25 cellular contexts compared by ENCODE assay signal in the genomic region with DNA sequence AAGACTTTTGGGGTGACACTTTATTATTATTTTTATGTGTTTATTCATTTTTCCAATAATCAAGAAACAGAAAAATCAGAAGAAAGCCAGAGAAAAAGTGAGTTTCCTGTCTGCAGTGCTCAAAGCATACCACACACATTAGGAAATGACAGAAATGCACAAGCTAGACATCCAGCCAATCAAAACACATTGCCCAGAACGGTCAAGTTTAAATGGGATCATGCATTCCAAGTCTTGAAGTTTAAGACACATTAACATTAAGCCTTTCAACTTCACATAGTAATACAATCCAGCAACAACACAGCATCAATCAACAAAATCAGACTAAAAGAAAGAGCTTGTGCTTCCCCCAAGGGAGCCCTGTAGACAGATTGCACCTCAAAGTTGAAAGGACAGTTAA. TPM values are rescaled to one million over a fixed set of nuclear protein-coding genes. Genes with fewer than 3 reads are reported as not detected.
DNase-seq lines count a peak whose midpoint lies in the region; ATAC-seq and TF ChIP-seq lines count a peak whose summit lies in the region.
"Had no signal": no experiment of that assay in that cellular context is flagged by ENCODE, and none has a peak within 500 bp of the region (broad histone marks: within the 10 kb centered on the region; RNA-seq: fewer than 3 reads in every experiment).

No MANE protein-coding gene starts in this region.

- H3K4me1 ChIP-seq in thoracic aorta (ENCODE audit: control insufficient read depth in 1 of 2, low read depth in 2 of 2) = peaks cover 51 to 90% of the 10 kb centered on the region in 2 donors

- no peaks in the 10 kb centered on the region for H3K36me3 ChIP-seq in thoracic aorta
- H3K36me3 ChIP-seq: BLaER1 treated with 17β-estradiol and CSF1 and Interleukin-3, amounts not matched to agents 10 nM and 100 nM; suprapubic skin had no signal

- ATAC-seq in thoracic aorta (ENCODE audit: insufficient number of reproducible peaks, low FRiP score, low read depth) (peak; percentile 31), HG03460 (IDR thresholded peaks at IDR 0.05; ENCODE audit: unreplicated experiment) (no peak), GM18861 (IDR thresholded peaks at IDR 0.05; ENCODE audit: unreplicated experiment) (no peak), left lobe of liver (no peak)
- ATAC-seq: activated CD4-positive, CD25-positive, alpha-beta regulatory T cell treated with anti-CD3 and anti-CD28 coated beads, Interleukin-2, amount 50 U/mL, for 24 hours; Panc1 had no signal

- DNase-seq in HCEC 1CT (peak; percentile 36), cardiac fibroblast (ENCODE audit: low read depth in 2 of 2) (peak; percentile 70 to 79), hepatic stellate cell (ENCODE audit: low spot score) (peak; percentile 69), thoracic aorta (ENCODE audit: low spot score) (no peak), NOMO-1 treated with dmso at 0.1 percent for 144 hours (lab: John Stamatoyannopoulos, UW; ENCODE audit: unreplicated experiment) (no peak), left lobe of liver (ENCODE audit: low spot score) (no peak)
- DNase-seq: activated effector memory CD4-positive, alpha-beta T cell treated with anti-CD3 and anti-CD28 coated beads, Interleukin-2, amount 50 U/mL, for 16 hours; amygdala; DMS 273 treated with DMSO at 0.1 percent for 48 hours; KBM-7; NCI-H2029 treated with DMSO at 0.1 percent for 48 hours; NCI-H526 treated with DMSO at 0.1 percent for 48 hours; nucleus accumbens; stimulated activated CD4-positive, alpha-beta T cell treated with anti-CD3 and anti-CD28 coated beads, Interleukin-4, amount 100 ng/mL, for 4 hours; stimulated activated CD8-positive, alpha-beta memory T cell treated with anti-CD3 and anti-CD28 coated beads, Interleukin-4, amount 100 ng/mL, for 48 hours had no signal

- H3K27me3 ChIP-seq in thoracic aorta (replicated peaks; ENCODE audit: insufficient read depth) = no peaks in the 10 kb centered on the region
- H3K27me3 ChIP-seq: BLaER1 treated with 17β-estradiol and CSF1 and Interleukin-3, amounts not matched to agents 10 nM and 100 nM; suprapubic skin had no signal

- no peaks in the 10 kb centered on the region for H3K9me3 ChIP-seq in thoracic aorta
- H3K9me3 ChIP-seq: BLaER1 treated with 17β-estradiol and CSF1 and Interleukin-3, amounts not matched to agents 10 nM and 100 nM; suprapubic skin had no signal

- H3K4me3 ChIP-seq in cardiac fibroblast (replicated peaks in 1 of 2; ENCODE audit: low read depth in 2 of 2, low read length in 2 of 2) = no peak overlapping the region
- H3K4me3 ChIP-seq in thoracic aorta = no peak overlapping the region
- H3K4me3 ChIP-seq: BLaER1 treated with 17β-estradiol and CSF1 and Interleukin-3, amounts not matched to agents 10 nM and 100 nM; suprapubic skin had no signal

- TF ChIP-seq CTCF in cardiac fibroblast (IDR thresholded peaks at IDR 0.05; ENCODE audit: low read depth, low read length) (no peak), thoracic aorta (IDR thresholded peaks at IDR 0.05) (no peak)

- H3K27ac ChIP-seq in thoracic aorta = peak overlapping the region; percentile 59 to 97
- H3K27ac ChIP-seq: BLaER1 treated with 17β-estradiol and CSF1 and Interleukin-3, amounts not matched to agents 10 nM and 100 nM; HL-60; suprapubic skin had no signal

RNA-seq across cellular contexts. Expression of gene MEDAG, which starts 28.7 kb away (rescaled TPM):
- 100 to 1,000 TPM; 163 to 634 TPM for total RNA-seq in thoracic aorta
- total RNA-seq in left lobe of liver = 0.18 TPM
- total RNA-seq: SK-MEL-5 had no signal

RNA-seq across cellular contexts. Expression of gene TEX26, which starts 55.1 kb away (rescaled TPM):
- total RNA-seq in thoracic aorta (not detected), left lobe of liver (not detected)
- total RNA-seq: dermis microvascular lymphatic vessel endothelial cell, SK-MEL-5, skeletal muscle tissue, suprapubic skin had no signal

Comparison
In these comparisons a context has a peak if more than half of its experiments do, and no peak if none do; other contexts are left out.
1. DNase-seq: peak in HCEC 1CT (single experiment), cardiac fibroblast (2 of 2) and hepatic stellate cell (single experiment); none in thoracic aorta (single experiment), NOMO-1 treated with dmso at 0.1 percent for 144 hours (single experiment) and left lobe of liver (single experiment).
2. RNA of gene MEDAG, which starts 28.7 kb away (total RNA-seq): 163 to 634 TPM in thoracic aorta; 0.18 TPM in left lobe of liver (single experiment); every median in the first group is over 100 times any median in the second.